In genomic region chr10:113539789-113540188, GRCh38 we compare ENCODE assay signal across 14 cellular contexts. TPM values are rescaled to one million over a fixed set of nuclear protein-coding genes. Genes with fewer than 3 reads are reported as not detected.
A peak's percentile ranks its signal among the peaks of the same experiment; 100 is the strongest.
DNase-seq lines count a peak whose midpoint lies in the region; ATAC-seq and TF ChIP-seq lines count a peak whose summit lies in the region.
"Had no signal": no experiment of that assay in that cellular context is flagged by ENCODE, and none has a peak within 500 bp of the region (broad histone marks: within the 10 kb centered on the region; RNA-seq: fewer than 3 reads in every experiment).

No MANE protein-coding gene starts in this region.

- no peaks in the 10 kb centered on the region for H3K27me3 ChIP-seq in sigmoid colon

- no peaks in the 10 kb centered on the region for H3K4me1 Mint-ChIP-seq in activated CD4-positive, alpha-beta memory T cell treated with anti-CD3 and anti-CD28 coated beads for 36 hours (ENCODE audit: low read depth)
- H3K4me1 Mint-ChIP-seq in activated CD4-positive, alpha-beta memory T cell treated with anti-CD3 and anti-CD28 coated beads, Interleukin-2, amount 10 ng/mL, durations not matched to agents 7 days and 5 days, result peaks cover 3% of the 10 kb centered on the region
- H3K4me1 Mint-ChIP-seq: WTC11 had no signal

- TF ChIP-seq CTCF in fibroblast of the aortic adventitia (IDR thresholded peaks at IDR 0.05; ENCODE audit: insufficient read depth, low read length), result no peak
- TF ChIP-seq CTCF in sigmoid colon (IDR thresholded peaks at IDR 0.05), result no peak

- H3K9me3 Mint-ChIP-seq in activated CD4-positive, alpha-beta memory T cell treated with anti-CD3 and anti-CD28 coated beads for 36 hours, result no peaks in the 10 kb centered on the region
- no peaks in the 10 kb centered on the region for H3K9me3 Mint-ChIP-seq in activated CD4-positive, alpha-beta memory T cell treated with anti-CD3 and anti-CD28 coated beads, Interleukin-2, amount 10 ng/mL, durations not matched to agents 7 days and 5 days
- H3K9me3 Mint-ChIP-seq: WTC11 had no signal

- TF ChIP-seq POLR2A in sigmoid colon (IDR thresholded peaks at IDR 0.05), result no peak

- CTCF ChIA-PET in activated CD4-positive, alpha-beta memory T cell treated with anti-CD3 and anti-CD28 coated beads for 36 hours (lab: Charles Lee), result no interaction called here
- CTCF ChIA-PET in activated CD4-positive, alpha-beta memory T cell treated with anti-CD3 and anti-CD28 coated beads, Interleukin-2, amount 10 ng/mL, durations not matched to agents 7 days and 5 days (lab: Charles Lee), result no interaction called here

- no peaks in the 10 kb centered on the region for H3K9me3 ChIP-seq in sigmoid colon

- TF ChIP-seq EP300 in sigmoid colon (IDR thresholded peaks at IDR 0.05), result no peak

- no peak for ATAC-seq in GM18861 (IDR thresholded peaks at IDR 0.05; ENCODE audit: unreplicated experiment)
- ATAC-seq: WTC11 had no signal

- no peaks in the 10 kb centered on the region for H3K36me3 ChIP-seq in sigmoid colon

- H3K4me3 ChIP-seq in fibroblast of the aortic adventitia (ENCODE audit: low read depth, low read length) (no peak overlapping the region), sigmoid colon (no peak overlapping the region)

- H3K27me3 Mint-ChIP-seq in activated CD4-positive, alpha-beta memory T cell treated with anti-CD3 and anti-CD28 coated beads for 36 hours, result peaks cover 3% of the 10 kb centered on the region
- peaks cover 5% of the 10 kb centered on the region for H3K27me3 Mint-ChIP-seq in activated CD4-positive, alpha-beta memory T cell treated with anti-CD3 and anti-CD28 coated beads, Interleukin-2, amount 10 ng/mL, durations not matched to agents 7 days and 5 days

- H3K36me3 Mint-ChIP-seq in activated CD4-positive, alpha-beta memory T cell treated with anti-CD3 and anti-CD28 coated beads for 36 hours, result no peaks in the 10 kb centered on the region
- H3K36me3 Mint-ChIP-seq in activated CD4-positive, alpha-beta memory T cell treated with anti-CD3 and anti-CD28 coated beads, Interleukin-2, amount 10 ng/mL, durations not matched to agents 7 days and 5 days (ENCODE audit: low read depth), result no peaks in the 10 kb centered on the region
- H3K36me3 Mint-ChIP-seq: WTC11 had no signal

- H3K4me1 ChIP-seq in sigmoid colon, result no peaks in the 10 kb centered on the region

- H3K27ac ChIP-seq in sigmoid colon, result no peak overlapping the region

- H3K4me3 Mint-ChIP-seq in activated CD4-positive, alpha-beta memory T cell treated with anti-CD3 and anti-CD28 coated beads for 36 hours, result no peak overlapping the region
- no peak overlapping the region for H3K4me3 Mint-ChIP-seq in activated CD4-positive, alpha-beta memory T cell treated with anti-CD3 and anti-CD28 coated beads, Interleukin-2, amount 10 ng/mL, durations not matched to agents 7 days and 5 days
- H3K4me3 Mint-ChIP-seq: WTC11 had no signal

- intact Hi-C loops in activated CD4-positive, alpha-beta memory T cell treated with anti-CD3 and anti-CD28 coated beads for 36 hours (cut with micrococcal nuclease), result no loop called here
- intact Hi-C loops in sigmoid colon (cut with DNase I), result no loop called here

- H3K27ac Mint-ChIP-seq in activated CD4-positive, alpha-beta memory T cell treated with anti-CD3 and anti-CD28 coated beads for 36 hours, result no peak overlapping the region
- no peak overlapping the region for H3K27ac Mint-ChIP-seq in activated CD4-positive, alpha-beta memory T cell treated with anti-CD3 and anti-CD28 coated beads, Interleukin-2, amount 10 ng/mL, durations not matched to agents 7 days and 5 days
- H3K27ac Mint-ChIP-seq: WTC11 had no signal

- POLR2A ChIA-PET in activated CD4-positive, alpha-beta memory T cell treated with anti-CD3 and anti-CD28 coated beads for 36 hours (lab: Charles Lee), result no interaction called here
- POLR2A ChIA-PET in activated CD4-positive, alpha-beta memory T cell treated with anti-CD3 and anti-CD28 coated beads, Interleukin-2, amount 10 ng/mL, durations not matched to agents 7 days and 5 days (lab: Charles Lee), result no interaction called here

- DNase-seq in activated CD4-positive, alpha-beta memory T cell treated with anti-CD3 and anti-CD28 coated beads for 36 hours, result peak; percentile 11
- no peak for DNase-seq in activated CD4-positive, alpha-beta memory T cell treated with anti-CD3 and anti-CD28 coated beads, Interleukin-2, amount 10 ng/mL, durations not matched to agents 7 days and 5 days
- DNase-seq in T1000 (lab: John Stamatoyannopoulos, UW), result peak; percentile 7
- peak; percentile 20 for DNase-seq in fibroblast of the aortic adventitia (ENCODE audit: low read depth)
- peak; percentile 43 for DNase-seq in stromal cell of bone marrow (ENCODE audit: low read depth)
- no peak for DNase-seq in activated CD8-positive, alpha-beta memory T cell treated with anti-CD3 and anti-CD28 coated beads, Interleukin-2, amount 50 U/mL, for 48 hours
- no peak for DNase-seq in sigmoid colon
- DNase-seq: 8988T; activated gamma-delta T cell; NCI-H1417; stimulated activated CD4-positive, alpha-beta T cell treated with anti-CD3 and anti-CD28 coated beads, Interleukin-2, amount 100 ng/mL, for 24 hours had no signal

- 76 to 82% methylated on average over 7 of the region's 7 CpGs for WGBS in sigmoid colon, 2 donors

RNA-seq across cellular contexts. Expression of gene HABP2, which starts 13.1 kb away (rescaled TPM):
- not detected for total RNA-seq in activated CD4-positive, alpha-beta memory T cell treated with anti-CD3 and anti-CD28 coated beads for 36 hours
- total RNA-seq in activated CD4-positive, alpha-beta memory T cell treated with anti-CD3 and anti-CD28 coated beads, Interleukin-2, amount 10 ng/mL, durations not matched to agents 7 days and 5 days, result not detected
- total RNA-seq in fibroblast of the aortic adventitia (ENCODE audit: low replicate concordance) (not detected in 2 replicates), sigmoid colon (not detected)
- not detected for polyA plus RNA-seq in sigmoid colon
- total RNA-seq: subcutaneous adipose tissue had no signal

Comparison
In these comparisons a context has a peak if more than half of its experiments do, and no peak if none do; other contexts are left out.
1. DNase-seq: peak in activated CD4-positive, alpha-beta memory T cell treated with anti-CD3 and anti-CD28 coated beads for 36 hours (single experiment), T1000 (single experiment), fibroblast of the aortic adventitia (single experiment) and stromal cell of bone marrow (single experiment); none in activated CD4-positive, alpha-beta memory T cell treated with anti-CD3 and anti-CD28 coated beads, Interleukin-2, amount 10 ng/mL, durations not matched to agents 7 days and 5 days (single experiment), activated CD8-positive, alpha-beta memory T cell treated with anti-CD3 and anti-CD28 coated beads, Interleukin-2, amount 50 U/mL, for 48 hours (single experiment) and sigmoid colon (single experiment).